Comparison of ENCODE assay signal across 4 cellular contexts in genomic region chrX:143502196-143502595, GRCh38. TPM values are rescaled to one million over a fixed set of nuclear protein-coding genes. Genes with fewer than 3 reads are reported as not detected.
"Had no signal": no experiment of that assay in that cellular context is flagged by ENCODE, and none has a peak within 500 bp of the region (broad histone marks: within the 10 kb centered on the region; RNA-seq: fewer than 3 reads in every experiment).

No MANE protein-coding gene starts in this region.

RNA-seq across cellular contexts. Expression of gene SPANXN3, which starts 15.1 kb away (rescaled TPM):
- total RNA-seq: GM23248, H4, H7, HFFc6 had no signal
- polyA plus RNA-seq: GM23248 had no signal
